ENCODE assay signal across 18 cellular contexts in the genomic region with DNA sequence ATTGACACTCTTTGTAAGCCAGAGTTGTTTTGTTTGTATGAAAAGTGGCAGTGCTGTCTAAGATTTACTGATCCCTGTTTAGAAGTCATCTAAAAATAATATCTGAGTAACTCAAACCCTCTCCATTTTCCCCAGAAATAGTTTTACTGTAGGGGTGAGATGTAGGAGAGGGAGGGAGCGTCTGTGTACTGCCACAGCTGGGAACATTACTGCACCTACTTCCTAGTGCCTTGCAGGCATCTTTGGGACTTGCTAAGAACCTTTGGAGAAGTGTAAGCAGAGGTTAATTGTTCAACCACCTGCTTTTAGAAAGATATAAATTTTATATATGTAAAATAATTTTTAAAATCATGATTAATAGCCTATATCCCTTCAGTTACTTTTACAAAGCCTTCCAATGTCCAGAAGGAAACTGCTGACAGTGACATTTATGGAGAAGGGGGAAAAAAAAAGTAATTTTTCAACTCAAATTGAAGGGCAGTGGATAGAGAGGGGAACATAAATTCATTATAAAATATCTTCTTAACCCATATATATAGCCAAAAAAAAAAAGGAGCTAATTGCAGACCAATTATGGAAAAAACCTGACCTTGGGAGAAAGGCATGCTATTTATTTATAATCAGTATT.
"Had no signal": no experiment of that assay in that cellular context is flagged by ENCODE, and none has a peak within 500 bp of the region (broad histone marks: within the 10 kb centered on the region; RNA-seq: fewer than 3 reads in every experiment).

No MANE protein-coding gene starts in this region.

- ATAC-seq: gastroesophageal sphincter had no signal

- H3K9ac ChIP-seq: neural progenitor cell had no signal

- H3K36me3 ChIP-seq: adrenal gland, gastroesophageal sphincter, neural progenitor cell, right atrium auricular region, tibial artery, uterus had no signal

- H3K27ac ChIP-seq: adrenal gland, epithelial cell of prostate, gastroesophageal sphincter, neural progenitor cell, right atrium auricular region, tibial artery, uterus had no signal

- H3K9me3 ChIP-seq: adrenal gland, gastroesophageal sphincter, right atrium auricular region, tibial artery, uterus had no signal

- H3K4me3 Mint-ChIP-seq: activated CD4-positive, alpha-beta T cell treated with anti-CD3 and anti-CD28 coated beads, Interleukin-2, amount 10 ng/mL, durations not matched to agents 7 days and 5 days; mesothelial cell of epicardium; neural progenitor cell had no signal

- H2AFZ ChIP-seq: neural progenitor cell had no signal

- H3K4me3 ChIP-seq: adrenal gland, gastroesophageal sphincter, neural progenitor cell, right atrium auricular region, tibial artery, uterus had no signal

- H3K4me1 ChIP-seq: neural progenitor cell, right atrium auricular region, tibial artery, uterus had no signal

- H3K27me3 Mint-ChIP-seq: activated CD4-positive, alpha-beta T cell treated with anti-CD3 and anti-CD28 coated beads, Interleukin-2, amount 10 ng/mL, durations not matched to agents 7 days and 5 days had no signal

- H3K4me2 ChIP-seq: neural progenitor cell had no signal

- H3K9me3 Mint-ChIP-seq: activated CD4-positive, alpha-beta T cell treated with anti-CD3 and anti-CD28 coated beads, Interleukin-2, amount 10 ng/mL, durations not matched to agents 7 days and 5 days; mesothelial cell of epicardium; neural progenitor cell had no signal

- H3K4me1 Mint-ChIP-seq: activated CD4-positive, alpha-beta T cell treated with anti-CD3 and anti-CD28 coated beads, Interleukin-2, amount 10 ng/mL, durations not matched to agents 7 days and 5 days had no signal

- H3K27me3 ChIP-seq: adrenal gland, gastroesophageal sphincter, neural progenitor cell, right atrium auricular region, tibial artery, uterus had no signal

- H3K36me3 Mint-ChIP-seq: mesothelial cell of epicardium, neural progenitor cell had no signal

- DNase-seq: activated CD4-positive, alpha-beta T cell treated with anti-CD3 and anti-CD28 coated beads, Interleukin-2, amount 10 ng/mL, durations not matched to agents 7 days and 5 days; activated naive CD4-positive, alpha-beta T cell treated with anti-CD3 and anti-CD28 coated beads, Interleukin-2, amount 50 U/mL, for 16 hours; activated T-cell treated with anti-CD3 and anti-CD28 coated beads for 4 hours; adrenal gland; central memory CD4-positive, alpha-beta T cell; cortex of kidney; effector memory CD4-positive, alpha-beta T cell; kidney glomerular epithelial cell; posterior cingulate gyrus; small intestine; T1000; tibial artery; uterus had no signal

- H3K27ac Mint-ChIP-seq: activated CD4-positive, alpha-beta T cell treated with anti-CD3 and anti-CD28 coated beads, Interleukin-2, amount 10 ng/mL, durations not matched to agents 7 days and 5 days; neural progenitor cell had no signal
